Comparison of ENCODE assay signal across 8 cellular contexts in genomic region chr3:143529018-143529478, GRCh38.
A peak's percentile ranks its signal among the peaks of the same experiment; 100 is the strongest.
DNase-seq lines count a peak whose midpoint lies in the region; ATAC-seq and TF ChIP-seq lines count a peak whose summit lies in the region.

No MANE protein-coding gene starts in this region.

- peaks cover 5% of the 10 kb centered on the region for H3K9me3 Mint-ChIP-seq in activated B cell treated with CpG ODN at 0.5 μM for 24 hours

- no peak for TF ChIP-seq CTCF in activated B cell treated with CpG ODN at 0.5 μM for 24 hours (IDR thresholded peaks at IDR 0.05)
- no peak for TF ChIP-seq CTCF in omental fat pad (IDR thresholded peaks at IDR 0.05)

- peaks cover 78% of the 10 kb centered on the region for H3K4me1 Mint-ChIP-seq in activated B cell treated with CpG ODN at 0.5 μM for 24 hours

- ATAC-seq in GM18861 (IDR thresholded peaks at IDR 0.05; ENCODE audit: unreplicated experiment): peak; percentile 87
- peak; percentile 82 for ATAC-seq in HG02610 (IDR thresholded peaks at IDR 0.05; ENCODE audit: unreplicated experiment)
- peak; percentile 98 for ATAC-seq in activated B cell treated with CpG ODN at 0.5 μM for 24 hours (ENCODE audit: low read depth)
- peak; percentile 49 for ATAC-seq in omental fat pad (ENCODE audit: low FRiP score)

- H3K4me3 Mint-ChIP-seq in activated B cell treated with CpG ODN at 0.5 μM for 24 hours: peak overlapping the region; percentile 74

- POLR2A ChIA-PET in activated B cell treated with CpG ODN at 0.5 μM for 24 hours (lab: Charles Lee): interaction anchor here (0.7 to 1.7 kb wide), 10 partner anchors 8 to 410 kb away, joined by 3 to 6 read pairs (median 4); partner anchors contain the start of gene CHST2

- no peaks in the 10 kb centered on the region for H3K27me3 Mint-ChIP-seq in activated B cell treated with CpG ODN at 0.5 μM for 24 hours

- H3K36me3 Mint-ChIP-seq in activated B cell treated with CpG ODN at 0.5 μM for 24 hours (ENCODE audit: low read depth): peaks cover 2% of the 10 kb centered on the region

- H3K27ac Mint-ChIP-seq in activated B cell treated with CpG ODN at 0.5 μM for 24 hours: peak overlapping the region; percentile 89

- CTCF ChIA-PET in activated B cell treated with CpG ODN at 0.5 μM for 24 hours (lab: Charles Lee): interaction anchor here (0.9 to 1.4 kb wide), 3 partner anchors 46 to 115 kb away, joined by 4 to 6 read pairs (median 6); no protein-coding TSS in a partner anchor

- peak; percentile 33 for DNase-seq in activated B cell treated with CpG ODN at 0.5 μM for 24 hours
- DNase-seq in omental fat pad (ENCODE audit: low spot score): no peak
- DNase-seq in activated effector memory CD4-positive, alpha-beta T cell treated with Interleukin-2 at 50 U/mL for 16 hours: no peak
- no peak for DNase-seq in CD1c-positive myeloid dendritic cell (ENCODE audit: extremely low spot score)
- no peak for DNase-seq in GF-D8 (lab: John Stamatoyannopoulos, UW)
- no peak for DNase-seq in NCI-H146 treated with DMSO at 0.1 percent for 48 hours (lab: John Stamatoyannopoulos, UW; ENCODE audit: unreplicated experiment)

- intact Hi-C loops in activated B cell treated with CpG ODN at 0.5 μM for 24 hours (cut with micrococcal nuclease): loop anchor here (1.0 to 10.0 kb wide), 7 partner anchors 9 to 410 kb away; partner anchors contain the start of gene CHST2
